ENCODE assay signal across 1 cellular context in genomic region chr10:34716958-34717357, GRCh38.
TF ChIP-seq lines count a peak whose summit lies in the region.

No MANE protein-coding gene starts in this region.

TF ChIP-seq in SK-N-SH treated with all-trans-retinoic acid at 6 μM for 48 hours, 23 proteins besides CTCF, POLR2A, EP300 and RAD21 (continued from another document):
- TF ChIP-seq ZNF8 (CRISPR knock-in tag; IDR thresholded peaks at IDR 0.05): no peak
- no peak for TF ChIP-seq TOX (CRISPR knock-in tag; IDR thresholded peaks at IDR 0.05; ENCODE audit: borderline replicate concordance)
- TF ChIP-seq ZNF70 (CRISPR knock-in tag; IDR thresholded peaks at IDR 0.05): no peak
- TF ChIP-seq SNAI2 (CRISPR knock-in tag; IDR thresholded peaks at IDR 0.05): no peak
- no peak for TF ChIP-seq POU6F1 (CRISPR knock-in tag; IDR thresholded peaks at IDR 0.05; ENCODE audit: borderline replicate concordance, low read depth)
- no peak for TF ChIP-seq CREB5 (CRISPR knock-in tag; IDR thresholded peaks at IDR 0.05; ENCODE audit: low read depth)
- TF ChIP-seq PPARA (CRISPR knock-in tag; IDR thresholded peaks at IDR 0.05; ENCODE audit: borderline replicate concordance): no peak
- no peak for TF ChIP-seq TCF4 (CRISPR knock-in tag; IDR thresholded peaks at IDR 0.05; ENCODE audit: borderline replicate concordance)
- no peak for TF ChIP-seq RARB (CRISPR knock-in tag; IDR thresholded peaks at IDR 0.05)
- TF ChIP-seq ESRRG (CRISPR knock-in tag; IDR thresholded peaks at IDR 0.05): no peak
- TF ChIP-seq BACH2 (CRISPR knock-in tag; IDR thresholded peaks at IDR 0.05; ENCODE audit: borderline replicate concordance): no peak
